Comparison of ENCODE assay signal across 13 cellular contexts in the genomic region with DNA sequence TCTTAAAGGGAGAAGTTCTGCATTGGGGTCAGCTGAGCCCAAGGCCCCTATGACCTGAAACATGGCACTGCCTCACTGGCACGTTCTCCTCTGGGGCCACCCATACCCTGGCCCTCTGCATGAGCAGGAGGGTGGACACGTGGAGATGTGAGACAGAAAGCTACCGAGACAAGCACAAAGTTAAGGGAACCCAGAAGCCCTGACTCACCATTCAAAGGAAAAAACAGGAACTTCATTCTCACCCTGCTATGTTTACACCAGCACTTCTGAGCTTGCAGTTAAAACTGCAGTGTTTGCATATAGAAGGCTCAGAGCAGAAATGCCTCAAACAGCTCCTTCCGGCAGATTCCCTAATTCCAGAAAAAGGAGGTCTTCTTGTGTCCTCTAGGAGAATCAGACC. TPM values are rescaled to one million over a fixed set of nuclear protein-coding genes. Genes with fewer than 3 reads are reported as not detected.
DNase-seq lines count a peak whose midpoint lies in the region; ATAC-seq and TF ChIP-seq lines count a peak whose summit lies in the region.
"Had no signal": no experiment of that assay in that cellular context is flagged by ENCODE, and none has a peak within 500 bp of the region (broad histone marks: within the 10 kb centered on the region; RNA-seq: fewer than 3 reads in every experiment).

No MANE protein-coding gene starts in this region.

- DNase-seq in GDM1 (lab: John Stamatoyannopoulos, UW) (peak; percentile 67), OCI-M2 (lab: John Stamatoyannopoulos, UW; ENCODE audit: unreplicated experiment) (peak; percentile 31), dorsolateral prefrontal cortex (peak in 1 of 10 donors; percentile 43), neuronal stem cell (ENCODE audit: low spot score) (no peak), NCI-H146 (lab: John Stamatoyannopoulos, UW) (no peak), coronary artery (ENCODE audit: low spot score) (no peak)
- DNase-seq: small intestine had no signal

- TF ChIP-seq CTCF in dorsolateral prefrontal cortex (IDR thresholded peaks at IDR 0.05 in 54 of 56, conservative IDR thresholded peaks at IDR 0.05 in 2 of 56; ENCODE audit: low read depth in 1 of 56, partially characterized antibody in 56 of 56) (no peak), coronary artery (IDR thresholded peaks at IDR 0.05) (no peak)

- no peaks in the 10 kb centered on the region for H3K79me1 ChIP-seq in neuronal stem cell (ENCODE audit: low read depth, low read length)

- no peak overlapping the region for H2BK12ac ChIP-seq in neuronal stem cell (ENCODE audit: low read length)

- H2BK5ac ChIP-seq in neuronal stem cell (ENCODE audit: low read length), result no peak overlapping the region

- no peak overlapping the region for H3K14ac ChIP-seq in neuronal stem cell (ENCODE audit: low read length)

- no peak overlapping the region for H2AFZ ChIP-seq in neuronal stem cell (ENCODE audit: low read length)

- intact Hi-C loops in dorsolateral prefrontal cortex (cut with DNase I), result no loop called here

- H3K27ac ChIP-seq in dorsolateral prefrontal cortex (peak overlapping the region in 52 of 59 donors; percentile 7 to 81 (median 58)), neuronal stem cell (replicated peaks; ENCODE audit: low read length) (no peak overlapping the region), coronary artery (peak overlapping the region in 1 of 2 donors; percentile 34)
- H3K27ac ChIP-seq: body of pancreas had no signal

- WGBS in neuronal stem cell (ENCODE audit: extremely low coverage in 2 of 2, insufficient read length in 2 of 2, insufficient replicate concordance in 1 of 2), 2 donors, result no CpG with 5 or more reads among the region's 4 CpGs

- no peak overlapping the region for H3K4ac ChIP-seq in neuronal stem cell (ENCODE audit: low read length)

- peak overlapping the region; percentile 50 for H3K9ac ChIP-seq in neuronal stem cell (ENCODE audit: low read depth, low read length, poor library complexity)

- no peaks in the 10 kb centered on the region for H3K9me3 ChIP-seq in neuronal stem cell (replicated peaks in 1 of 2; ENCODE audit: control insufficient read depth in 2 of 2, insufficient read depth in 1 of 2, low read depth in 1 of 2, low read length in 2 of 2)
- H3K9me3 ChIP-seq: body of pancreas had no signal

- peaks cover 23 to 95% of the 10 kb centered on the region in 2 donors for H3K36me3 ChIP-seq in neuronal stem cell (replicated peaks in 1 of 2; ENCODE audit: control insufficient read depth in 2 of 2, insufficient read depth in 2 of 2, low read length in 2 of 2)

- no peak overlapping the region for H2AK5ac ChIP-seq in neuronal stem cell (ENCODE audit: low read depth, low read length)

- H3K27me3 ChIP-seq in dorsolateral prefrontal cortex (no peaks in the 10 kb centered on the region), neuronal stem cell (ENCODE audit: control insufficient read depth in 3 of 3, insufficient read depth in 3 of 3, low read depth in 1 of 3, low read length in 3 of 3) (no peaks in the 10 kb centered on the region)
- H3K27me3 ChIP-seq: body of pancreas had no signal

- no peak overlapping the region for H3K4me2 ChIP-seq in neuronal stem cell (ENCODE audit: insufficient read depth, low read length, poor library complexity, severe bottlenecking)

- ATAC-seq in HG03135 (IDR thresholded peaks at IDR 0.05; ENCODE audit: unreplicated experiment) (no peak), HG03097 (IDR thresholded peaks at IDR 0.05; ENCODE audit: low FRiP score, unreplicated experiment) (no peak)
- ATAC-seq: body of pancreas had no signal

- H3K4me1 ChIP-seq in neuronal stem cell (ENCODE audit: control insufficient read depth in 2 of 2, insufficient read depth in 1 of 2, low read depth in 1 of 2, low read length in 2 of 2), result no peaks in the 10 kb centered on the region

- no peak overlapping the region for H4K8ac ChIP-seq in neuronal stem cell (ENCODE audit: low read depth, low read length)

- no peak overlapping the region for H2BK120ac ChIP-seq in neuronal stem cell (ENCODE audit: low read depth, low read length)

- H3K23ac ChIP-seq in neuronal stem cell (ENCODE audit: low read depth, low read length, poor library complexity), result no peak overlapping the region

- no peak overlapping the region for H2BK15ac ChIP-seq in neuronal stem cell (ENCODE audit: low read length)

- H4K91ac ChIP-seq in neuronal stem cell (ENCODE audit: low read depth, low read length, poor library complexity), result no peak overlapping the region

- H3K4me3 ChIP-seq in dorsolateral prefrontal cortex (peak overlapping the region in 1 of 59 donors; percentile 8), neuronal stem cell (ENCODE audit: low read length in 2 of 2) (no peak overlapping the region), coronary artery (no peak overlapping the region)
- H3K4me3 ChIP-seq: body of pancreas had no signal

- H3K18ac ChIP-seq in neuronal stem cell (ENCODE audit: low read length), result peak overlapping the region; percentile 19

RNA-seq across cellular contexts. Expression of a gene that starts 41.7 kb away (rescaled TPM):
- total RNA-seq in dorsolateral prefrontal cortex, result 10 to 100 TPM; 39.9 to 93.6 (median 55.5) TPM
- polyA plus RNA-seq in neuronal stem cell (2013, experiment 1 of 2), result 8.5 TPM
- 8.2 TPM for polyA plus RNA-seq in neuronal stem cell (2013, experiment 2 of 2)

RNA-seq across cellular contexts. Expression of a gene that starts 47.9 kb away (rescaled TPM):
- 1 to 10 TPM in 2 of 120 experiments, under 1 TPM in 56, not detected in 62; 0.11 to 1.2 (median 0.28) TPM for total RNA-seq in dorsolateral prefrontal cortex
- polyA plus RNA-seq in neuronal stem cell (2013, experiment 1 of 2), result 0.04 TPM
- 0.04 TPM for polyA plus RNA-seq in neuronal stem cell (2013, experiment 2 of 2)
- total RNA-seq: body of pancreas, lower leg skin, M059J, RPMI7951 had no signal
- polyA plus RNA-seq: small intestine had no signal

Comparison
In these comparisons a context has a peak if more than half of its experiments do, and no peak if none do; other contexts are left out.
1. DNase-seq: peak in GDM1 (single experiment) and OCI-M2 (single experiment); none in neuronal stem cell (single experiment), NCI-H146 (single experiment) and coronary artery (single experiment).